ENCODE assay signal across 28 cellular contexts in the genomic region with DNA sequence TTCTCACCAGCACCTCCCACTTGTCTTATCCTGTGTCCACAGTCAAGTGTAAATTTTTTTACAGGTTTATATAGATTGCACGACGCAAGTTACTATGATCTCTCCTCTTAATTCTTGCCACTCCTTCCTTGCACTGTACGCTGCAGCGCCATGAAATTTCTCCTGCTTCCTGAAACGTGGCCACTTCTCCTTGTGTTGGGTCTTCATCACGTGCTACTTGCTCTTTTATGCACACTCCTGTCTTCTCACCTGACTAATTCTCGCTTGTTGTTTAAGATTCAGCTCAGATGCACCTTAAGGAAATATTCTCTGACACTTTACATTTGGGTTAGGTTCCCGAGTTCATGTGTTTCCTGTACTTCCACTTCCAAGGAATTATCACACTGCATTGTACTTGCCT.
"Had no signal": no experiment of that assay in that cellular context is flagged by ENCODE, and none has a peak within 500 bp of the region (broad histone marks: within the 10 kb centered on the region; RNA-seq: fewer than 3 reads in every experiment).

No MANE protein-coding gene starts in this region.

- H3K4me1 ChIP-seq: stomach, suprapubic skin, testis, thyroid gland, tibial nerve, transverse colon, upper lobe of left lung, upper lobe of right lung, uterus, vagina had no signal

- H3K4me3 Mint-ChIP-seq: stimulated activated effector memory CD8-positive, alpha-beta T cell treated with anti-CD3 and anti-CD28 coated beads, Interleukin-12 subunit alpha, Interleukin-12 subunit beta, amount 100 ng/mL, for 72 hours; stimulated activated memory B cell treated with anti-CD40 and anti-IgM and Interleukin-4, amounts not matched to agents 10 μg/mL and 1 μg/mL and 100 μg/mL, for 72 hours; stimulated activated naive B cell treated with anti-CD40 and anti-IgM and Interleukin-4, amounts not matched to agents 10 μg/mL and 1 μg/mL and 100 μg/mL, for 72 hours; stimulated activated naive CD8-positive, alpha-beta T cell treated with anti-CD3 and anti-CD28 coated beads, Interleukin-15, amount 100 ng/mL, for 72 hours; stimulated activated naive CD8-positive, alpha-beta T cell treated with anti-CD3 and anti-CD28 coated beads, Interleukin-15, Interleukin-2, amounts not matched to agents 100 ng/mL and 50 ng/mL, for 24 hours; type B pancreatic cell had no signal

- H3K27ac Mint-ChIP-seq: stimulated activated effector memory CD8-positive, alpha-beta T cell treated with anti-CD3 and anti-CD28 coated beads, Interleukin-12 subunit alpha, Interleukin-12 subunit beta, amount 100 ng/mL, for 72 hours; stimulated activated memory B cell treated with anti-CD40 and anti-IgM and Interleukin-4, amounts not matched to agents 10 μg/mL and 1 μg/mL and 100 μg/mL, for 72 hours; stimulated activated naive B cell treated with anti-CD40 and anti-IgM and Interleukin-4, amounts not matched to agents 10 μg/mL and 1 μg/mL and 100 μg/mL, for 72 hours; stimulated activated naive CD8-positive, alpha-beta T cell treated with anti-CD3 and anti-CD28 coated beads, Interleukin-15, amount 100 ng/mL, for 72 hours; stimulated activated naive CD8-positive, alpha-beta T cell treated with anti-CD3 and anti-CD28 coated beads, Interleukin-15, Interleukin-2, amounts not matched to agents 100 ng/mL and 50 ng/mL, for 24 hours; type B pancreatic cell had no signal

- H3K4me3 ChIP-seq: stomach, suprapubic skin, testis, thoracic aorta, thyroid gland, tibial artery, tibial nerve, transverse colon, upper lobe of left lung, upper lobe of right lung, uterus, vagina had no signal

- H3K9me3 ChIP-seq: suprapubic skin, testis, thoracic aorta, thyroid gland, transverse colon, upper lobe of left lung, upper lobe of right lung, uterus, vagina had no signal

- ATAC-seq: stimulated activated effector memory CD8-positive, alpha-beta T cell treated with anti-CD3 and anti-CD28 coated beads, Interleukin-12 subunit alpha, Interleukin-12 subunit beta, amount 100 ng/mL, for 72 hours; stimulated activated memory B cell treated with anti-CD40 and anti-IgM and Interleukin-4, amounts not matched to agents 10 μg/mL and 1 μg/mL and 100 μg/mL, for 72 hours; stimulated activated naive B cell treated with anti-CD40 and anti-IgM and Interleukin-4, amounts not matched to agents 10 μg/mL and 1 μg/mL and 100 μg/mL, for 72 hours; stimulated activated naive CD8-positive, alpha-beta T cell treated with anti-CD3 and anti-CD28 coated beads, Interleukin-15, amount 100 ng/mL, for 72 hours; stimulated activated naive CD8-positive, alpha-beta T cell treated with anti-CD3 and anti-CD28 coated beads, Interleukin-15, Interleukin-2, amounts not matched to agents 100 U/mL and 50 U/mL, for 24 hours; upper lobe of right lung had no signal

- DNase-seq: stimulated activated CD4-positive, alpha-beta T cell treated with anti-CD3 and anti-CD28 coated beads, Interleukin-2, amount 100 ng/mL, for 48 hours; stimulated activated CD4-positive, alpha-beta T cell treated with anti-CD3 and anti-CD28 coated beads, Interleukin-4, amount 100 ng/mL, for 1 hour; stimulated activated CD4-positive, alpha-beta T cell treated with anti-CD3 and anti-CD28 coated beads, Interleukin-4, amount 100 ng/mL, for 24 hours; stimulated activated CD4-positive, alpha-beta T cell treated with anti-CD3 and anti-CD28 coated beads, Interleukin-4, amount 100 ng/mL, for 4 hours; stimulated activated CD8-positive, alpha-beta memory T cell treated with anti-CD3 and anti-CD28 coated beads, Interleukin-4, amount 100 ng/mL, for 48 hours; stimulated activated naive B cell treated with anti-CD40 and anti-IgM and Interleukin-4, amounts not matched to agents 10 μg/mL and 1 μg/mL and 100 μg/mL, for 72 hours; stimulated activated naive CD4-positive, alpha-beta T cell; stimulated activated naive CD4-positive, alpha-beta T cell treated with Interleukin-2 at 50 U/mL for 16 hours; stimulated activated naive CD8-positive, alpha-beta T cell treated with anti-CD3 and anti-CD28 coated beads, Interleukin-15, amount 100 ng/mL, for 72 hours; stimulated activated naive CD8-positive, alpha-beta T cell treated with anti-CD3 and anti-CD28 coated beads, Interleukin-15, Interleukin-2, amounts not matched to agents 100 U/mL and 50 U/mL, for 24 hours; stomach; substantia nigra; testis; thyroid gland; tibial artery; transverse colon; trophoblast cell; upper lobe of left lung; upper lobe of right lung; uterus had no signal

- H3K4me1 Mint-ChIP-seq: stimulated activated effector memory CD8-positive, alpha-beta T cell treated with anti-CD3 and anti-CD28 coated beads, Interleukin-12 subunit alpha, Interleukin-12 subunit beta, amount 100 ng/mL, for 72 hours; stimulated activated memory B cell treated with anti-CD40 and anti-IgM and Interleukin-4, amounts not matched to agents 10 μg/mL and 1 μg/mL and 100 μg/mL, for 72 hours; stimulated activated naive B cell treated with anti-CD40 and anti-IgM and Interleukin-4, amounts not matched to agents 10 μg/mL and 1 μg/mL and 100 μg/mL, for 72 hours had no signal

- H3K27ac ChIP-seq: stomach, suprapubic skin, testis, thoracic aorta, thyroid gland, tibial artery, tibial nerve, transverse colon, upper lobe of left lung, upper lobe of right lung, uterus, vagina had no signal

- H3K36me3 ChIP-seq: suprapubic skin, thyroid gland, transverse colon, upper lobe of left lung, upper lobe of right lung, uterus, vagina had no signal

- H3K9me3 Mint-ChIP-seq: stimulated activated effector memory CD8-positive, alpha-beta T cell treated with anti-CD3 and anti-CD28 coated beads, Interleukin-12 subunit alpha, Interleukin-12 subunit beta, amount 100 ng/mL, for 72 hours; stimulated activated memory B cell treated with anti-CD40 and anti-IgM and Interleukin-4, amounts not matched to agents 10 μg/mL and 1 μg/mL and 100 μg/mL, for 72 hours; stimulated activated naive B cell treated with anti-CD40 and anti-IgM and Interleukin-4, amounts not matched to agents 10 μg/mL and 1 μg/mL and 100 μg/mL, for 72 hours; stimulated activated naive CD8-positive, alpha-beta T cell treated with anti-CD3 and anti-CD28 coated beads, Interleukin-15, amount 100 ng/mL, for 72 hours; stimulated activated naive CD8-positive, alpha-beta T cell treated with anti-CD3 and anti-CD28 coated beads, Interleukin-15, Interleukin-2, amounts not matched to agents 100 ng/mL and 50 ng/mL, for 24 hours; type B pancreatic cell had no signal

- H3K27me3 Mint-ChIP-seq: stimulated activated memory B cell treated with anti-CD40 and anti-IgM and Interleukin-4, amounts not matched to agents 10 μg/mL and 1 μg/mL and 100 μg/mL, for 72 hours; stimulated activated naive B cell treated with anti-CD40 and anti-IgM and Interleukin-4, amounts not matched to agents 10 μg/mL and 1 μg/mL and 100 μg/mL, for 72 hours; stimulated activated naive CD8-positive, alpha-beta T cell treated with anti-CD3 and anti-CD28 coated beads, Interleukin-15, amount 100 ng/mL, for 72 hours; stimulated activated naive CD8-positive, alpha-beta T cell treated with anti-CD3 and anti-CD28 coated beads, Interleukin-15, Interleukin-2, amounts not matched to agents 100 ng/mL and 50 ng/mL, for 24 hours; type B pancreatic cell had no signal

- H3K27me3 ChIP-seq: stomach, suprapubic skin, testis, thyroid gland, tibial artery, tibial nerve, transverse colon, upper lobe of left lung, upper lobe of right lung, uterus, vagina had no signal

- H3K36me3 Mint-ChIP-seq: stimulated activated effector memory CD8-positive, alpha-beta T cell treated with anti-CD3 and anti-CD28 coated beads, Interleukin-12 subunit alpha, Interleukin-12 subunit beta, amount 100 ng/mL, for 72 hours; stimulated activated memory B cell treated with anti-CD40 and anti-IgM and Interleukin-4, amounts not matched to agents 10 μg/mL and 1 μg/mL and 100 μg/mL, for 72 hours; type B pancreatic cell had no signal
